ENCODE assay signal across 26 cellular contexts in the genomic region with DNA sequence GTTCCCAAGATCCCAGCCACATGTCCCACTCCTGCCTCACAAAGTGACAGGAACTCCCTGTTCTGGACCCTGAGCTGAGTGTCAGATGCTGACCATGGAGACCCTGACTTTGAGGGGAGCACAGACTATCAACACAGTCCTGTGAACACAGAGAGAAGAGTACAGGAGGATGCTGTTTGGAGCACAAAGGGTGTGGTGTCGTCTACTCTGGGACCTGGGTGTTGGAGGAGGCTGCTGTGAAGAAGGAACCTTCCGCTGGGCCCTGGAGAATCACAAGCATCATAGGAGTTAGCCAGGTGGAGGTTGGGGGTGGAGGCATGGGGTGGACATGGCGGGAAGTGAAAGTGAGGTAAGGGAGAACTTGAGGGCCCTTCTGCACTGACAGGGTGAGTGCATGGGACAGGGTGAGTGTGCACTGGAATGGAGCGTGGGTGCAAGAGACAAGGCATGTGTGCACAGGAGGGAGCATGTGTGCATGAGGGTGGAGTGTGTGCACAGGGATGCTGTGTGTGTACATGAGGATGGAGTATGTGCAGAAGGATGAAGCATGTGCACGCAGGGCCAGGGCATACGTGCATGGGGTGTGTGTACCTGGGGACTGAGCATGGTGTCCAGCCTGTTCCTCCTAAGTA.
DNase-seq lines count a peak whose midpoint lies in the region; ATAC-seq and TF ChIP-seq lines count a peak whose summit lies in the region.
"Had no signal": no experiment of that assay in that cellular context is flagged by ENCODE, and none has a peak within 500 bp of the region (broad histone marks: within the 10 kb centered on the region; RNA-seq: fewer than 3 reads in every experiment).

No MANE protein-coding gene starts in this region.

- CTCF ChIA-PET in activated CD4-positive, alpha-beta T cell treated with anti-CD3 and anti-CD28 coated beads, Interleukin-2, amount 10 ng/mL, durations not matched to agents 7 days and 5 days (lab: Charles Lee) = no interaction called here

- peaks cover 18% of the 10 kb centered on the region for H3K36me3 Mint-ChIP-seq in activated CD4-positive, alpha-beta T cell treated with anti-CD3 and anti-CD28 coated beads, Interleukin-2, amount 10 ng/mL, durations not matched to agents 7 days and 5 days (ENCODE audit: low read depth)
- H3K36me3 Mint-ChIP-seq in endothelial cell (ENCODE audit: low read depth, unreplicated experiment) = peaks cover 10% of the 10 kb centered on the region
- H3K36me3 Mint-ChIP-seq: natural killer cell treated with Interleukin-12 subunit alpha and Interleukin-12 subunit beta and Interleukin-15 and Interleukin-18, amount 100 ng/mL, for 72 hours had no signal

- H3K27me3 Mint-ChIP-seq in activated CD4-positive, alpha-beta T cell treated with anti-CD3 and anti-CD28 coated beads, Interleukin-2, amount 10 ng/mL, durations not matched to agents 7 days and 5 days = no peaks in the 10 kb centered on the region
- peaks cover 14% of the 10 kb centered on the region for H3K27me3 Mint-ChIP-seq in endothelial cell (ENCODE audit: unreplicated experiment)
- H3K27me3 Mint-ChIP-seq: activated naive CD8-positive, alpha-beta T cell treated with anti-CD3 and anti-CD28 coated beads, Interleukin-2, amount 50 U/mL, for 24 hours had no signal

- POLR2A ChIA-PET in activated CD4-positive, alpha-beta T cell treated with anti-CD3 and anti-CD28 coated beads, Interleukin-2, amount 10 ng/mL, durations not matched to agents 7 days and 5 days (lab: Charles Lee) = no interaction called here

- ATAC-seq in GM18520 (IDR thresholded peaks at IDR 0.05; ENCODE audit: unreplicated experiment) = no peak
- no peak for ATAC-seq in GM21619 (IDR thresholded peaks at IDR 0.05; ENCODE audit: unreplicated experiment)
- ATAC-seq: activated naive CD8-positive, alpha-beta T cell treated with anti-CD3 and anti-CD28 coated beads, Interleukin-2, amount 50 U/mL, for 24 hours; activated T-cell treated with anti-CD3 and anti-CD28 coated beads, Interleukin-2, amount 50 U/mL, for 4 hours; gastrocnemius medialis had no signal

- no peaks in the 10 kb centered on the region for H3K9me3 Mint-ChIP-seq in activated CD4-positive, alpha-beta T cell treated with anti-CD3 and anti-CD28 coated beads, Interleukin-2, amount 10 ng/mL, durations not matched to agents 7 days and 5 days
- H3K9me3 Mint-ChIP-seq in endothelial cell (ENCODE audit: unreplicated experiment) = no peaks in the 10 kb centered on the region
- H3K9me3 Mint-ChIP-seq: activated naive CD8-positive, alpha-beta T cell treated with anti-CD3 and anti-CD28 coated beads, Interleukin-2, amount 50 U/mL, for 24 hours; activated T-cell treated with anti-CD3 and anti-CD28 coated beads, Interleukin-2, amount 50 U/mL, for 4 hours; H9; natural killer cell treated with Interleukin-12 subunit alpha and Interleukin-12 subunit beta and Interleukin-15 and Interleukin-18, amount 100 ng/mL, for 72 hours had no signal

- H3K4me3 Mint-ChIP-seq in activated CD4-positive, alpha-beta T cell treated with anti-CD3 and anti-CD28 coated beads, Interleukin-2, amount 10 ng/mL, durations not matched to agents 7 days and 5 days = no peak overlapping the region
- no peak overlapping the region for H3K4me3 Mint-ChIP-seq in endothelial cell (ENCODE audit: unreplicated experiment)
- H3K4me3 Mint-ChIP-seq: activated naive CD8-positive, alpha-beta T cell treated with anti-CD3 and anti-CD28 coated beads, Interleukin-2, amount 50 U/mL, for 24 hours; activated T-cell treated with anti-CD3 and anti-CD28 coated beads, Interleukin-2, amount 50 U/mL, for 4 hours; H9; natural killer cell treated with Interleukin-12 subunit alpha and Interleukin-12 subunit beta and Interleukin-15 and Interleukin-18, amount 100 ng/mL, for 72 hours had no signal

- peak overlapping the region; percentile 5 for H3K27ac Mint-ChIP-seq in activated CD4-positive, alpha-beta T cell treated with anti-CD3 and anti-CD28 coated beads, Interleukin-2, amount 10 ng/mL, durations not matched to agents 7 days and 5 days
- peak overlapping the region; percentile 11 for H3K27ac Mint-ChIP-seq in endothelial cell (ENCODE audit: unreplicated experiment)
- H3K27ac Mint-ChIP-seq: activated naive CD8-positive, alpha-beta T cell treated with anti-CD3 and anti-CD28 coated beads, Interleukin-2, amount 50 U/mL, for 24 hours had no signal

- TF ChIP-seq CTCF in GM20000 (IDR thresholded peaks at IDR 0.05; ENCODE audit: extremely low read depth, missing control alignments) (no peak), endothelial cell (IDR thresholded peaks at IDR 0.05; ENCODE audit: unreplicated experiment) (no peak)

- DNase-seq in activated CD4-positive, alpha-beta T cell treated with anti-CD3 and anti-CD28 coated beads, Interleukin-2, amount 10 ng/mL, durations not matched to agents 7 days and 5 days = peak; percentile 5
- DNase-seq in activated CD4-positive, alpha-beta T cell treated with anti-CD3 and anti-CD28 coated beads for 48 hours = no peak
- DNase-seq in GM20000 (ENCODE audit: low spot score) = peak; percentile 1
- DNase-seq in endothelial cell (ENCODE audit: low spot score) = no peak
- DNase-seq in posterior vena cava (ENCODE audit: low spot score) = peak; percentile 45
- DNase-seq in NCI-H1694 treated with DMSO at 0.1 percent for 48 hours (lab: John Stamatoyannopoulos, UW) = no peak
- DNase-seq: activated CD4-positive, alpha-beta T cell treated with anti-CD3 and anti-CD28 coated beads for 1 hour; activated gamma-delta T cell treated with Interleukin-2 at 50 U/mL for 16 hours; activated naive CD8-positive, alpha-beta T cell treated with anti-CD3 and anti-CD28 coated beads, Interleukin-2, amount 50 U/mL, for 24 hours; activated T-cell treated with anti-CD3 and anti-CD28 coated beads, Interleukin-2, amount 50 U/mL, for 4 hours; dermis blood vessel endothelial cell; DMS79 treated with DMSO at 0.1 percent for 48 hours; gastrocnemius medialis; GDM1; Karpas-422; lower lobe of right lung; NCI-H1417; NCI-H2081; NCI-H524 treated with DMSO at 0.1 percent for 48 hours; PC-9; stimulated activated naive CD4-positive, alpha-beta T cell treated with Interleukin-2 at 50 U/mL for 16 hours; uterus had no signal

- H3K4me1 Mint-ChIP-seq in activated CD4-positive, alpha-beta T cell treated with anti-CD3 and anti-CD28 coated beads, Interleukin-2, amount 10 ng/mL, durations not matched to agents 7 days and 5 days = peaks cover 17% of the 10 kb centered on the region
- H3K4me1 Mint-ChIP-seq in endothelial cell (ENCODE audit: unreplicated experiment) = peaks cover 20% of the 10 kb centered on the region

- intact Hi-C loops in posterior vena cava (cut with DNase I) = no loop called here

Comparison
In these comparisons a context has a peak if more than half of its experiments do, and no peak if none do; other contexts are left out.
1. DNase-seq: peak in activated CD4-positive, alpha-beta T cell treated with anti-CD3 and anti-CD28 coated beads, Interleukin-2, amount 10 ng/mL, durations not matched to agents 7 days and 5 days (single experiment), GM20000 (single experiment) and posterior vena cava (single experiment); none in activated CD4-positive, alpha-beta T cell treated with anti-CD3 and anti-CD28 coated beads for 48 hours (single experiment), endothelial cell (single experiment) and NCI-H1694 treated with DMSO at 0.1 percent for 48 hours (single experiment).